In genomic region chr1:156055343-156055645, GRCh38 we compare ENCODE assay signal across 2 cellular contexts.
TF ChIP-seq lines count a peak whose summit lies in the region.

No MANE protein-coding gene starts in this region.

TF ChIP-seq in SK-N-SH, 30 proteins besides CTCF, POLR2A, EP300 and RAD21 (continued from another document):
- TF ChIP-seq REST (IDR thresholded peaks at IDR 0.05; ENCODE audit: low read depth, low read length) (no peak), FOXJ3 (CRISPR knock-in tag; IDR thresholded peaks at IDR 0.05) (no peak), ZBTB33 (IDR thresholded peaks at IDR 0.05; ENCODE audit: borderline replicate concordance, low read depth) (no peak), NRF1 (IDR thresholded peaks at IDR 0.05; ENCODE audit: low read depth, low read length) (no peak), IRF3 (IDR thresholded peaks at IDR 0.05; ENCODE audit: low read depth, low read length) (no peak), ELF1 (IDR thresholded peaks at IDR 0.05) (no peak), SMC3 (IDR thresholded peaks at IDR 0.05; ENCODE audit: low read depth, low read length) (no peak), POLR2AphosphoS5 (IDR thresholded peaks at IDR 0.05; ENCODE audit: low read depth, low read length) (no peak), RXRA (IDR thresholded peaks at IDR 0.05; ENCODE audit: borderline replicate concordance, low read depth) (no peak), USF2 (IDR thresholded peaks at IDR 0.05; ENCODE audit: borderline replicate concordance, low read depth, low read length) (no peak)

TF ChIP-seq in SK-N-SH treated with all-trans-retinoic acid at 6 μM for 48 hours, 23 proteins besides CTCF, POLR2A, EP300 and RAD21:
- no peak for TF ChIP-seq PATZ1 (CRISPR knock-in tag; IDR thresholded peaks at IDR 0.05; ENCODE audit: borderline replicate concordance)
- TF ChIP-seq BACH2 (CRISPR knock-in tag; IDR thresholded peaks at IDR 0.05; ENCODE audit: borderline replicate concordance), result no peak
- no peak for TF ChIP-seq POU6F1 (CRISPR knock-in tag; IDR thresholded peaks at IDR 0.05; ENCODE audit: borderline replicate concordance, low read depth)
- TF ChIP-seq ISL1 (CRISPR knock-in tag; IDR thresholded peaks at IDR 0.05), result no peak
- no peak for TF ChIP-seq ZFP30 (CRISPR knock-in tag; IDR thresholded peaks at IDR 0.05)
- TF ChIP-seq TSHZ2 (CRISPR knock-in tag; IDR thresholded peaks at IDR 0.05), result no peak
- TF ChIP-seq ZNF8 (CRISPR knock-in tag; IDR thresholded peaks at IDR 0.05), result no peak
